ENCODE assay signal across 8 cellular contexts in the genomic region with DNA sequence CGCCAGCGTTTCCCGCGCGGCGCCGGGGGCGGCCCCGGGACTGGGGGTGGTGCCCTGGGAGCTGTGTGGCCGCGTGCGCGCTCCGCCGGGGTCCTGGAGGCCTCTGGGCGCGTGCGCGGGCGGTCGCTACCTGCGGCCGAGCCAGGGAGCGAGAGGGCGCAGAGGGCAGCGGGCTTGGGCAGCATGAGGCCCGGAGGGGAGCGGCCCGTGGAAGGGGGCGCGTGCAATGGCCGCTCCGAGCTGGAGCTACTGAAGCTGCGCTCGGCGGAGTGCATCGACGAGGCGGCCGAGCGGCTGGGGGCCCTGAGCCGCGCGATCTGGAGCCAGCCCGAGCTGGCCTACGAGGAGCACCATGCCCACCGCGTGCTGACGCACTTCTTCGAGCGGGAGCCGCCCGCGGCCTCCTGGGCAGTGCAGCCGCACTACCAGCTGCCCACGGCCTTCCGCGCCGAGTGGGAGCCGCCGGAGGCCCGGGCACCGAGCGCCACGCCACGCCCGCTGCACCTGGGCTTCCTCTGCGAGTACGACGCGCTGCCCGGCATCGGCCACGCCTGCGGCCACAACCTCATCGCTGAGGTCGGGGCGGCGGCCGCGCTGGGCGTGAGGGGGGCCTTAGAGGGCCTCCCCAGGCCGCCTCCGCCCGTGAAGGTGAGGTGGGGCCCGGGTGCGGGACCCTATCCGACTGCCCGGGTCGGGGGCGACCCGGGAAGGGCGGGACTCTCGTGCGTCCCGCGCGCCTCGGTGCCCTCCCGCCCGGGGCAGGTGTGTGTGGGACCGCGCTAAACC. TPM values are rescaled to one million over a fixed set of nuclear protein-coding genes. Genes with fewer than 3 reads are reported as not detected.
DNase-seq lines count a peak whose midpoint lies in the region; ATAC-seq and TF ChIP-seq lines count a peak whose summit lies in the region.

A gene with protein sequence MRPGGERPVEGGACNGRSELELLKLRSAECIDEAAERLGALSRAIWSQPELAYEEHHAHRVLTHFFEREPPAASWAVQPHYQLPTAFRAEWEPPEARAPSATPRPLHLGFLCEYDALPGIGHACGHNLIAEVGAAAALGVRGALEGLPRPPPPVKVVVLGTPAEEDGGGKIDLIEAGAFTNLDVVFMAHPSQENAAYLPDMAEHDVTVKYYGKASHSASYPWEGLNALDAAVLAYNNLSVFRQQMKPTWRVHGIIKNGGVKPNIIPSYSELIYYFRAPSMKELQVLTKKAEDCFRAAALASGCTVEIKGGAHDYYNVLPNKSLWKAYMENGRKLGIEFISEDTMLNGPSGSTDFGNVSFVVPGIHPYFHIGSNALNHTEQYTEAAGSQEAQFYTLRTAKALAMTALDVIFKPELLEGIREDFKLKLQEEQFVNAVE (plus strand): TSS at position 94 of the 786 bp plus-strand sequence. CDS start 90 bp downstream, at position 184.

- peak within 1 kb of the TSS; percentile 88 for H3K4me3 Mint-ChIP-seq in activated CD8-positive, alpha-beta T cell treated with anti-CD3 and anti-CD28 coated beads for 36 hours

- 1% methylated on average over 87 to 94 of the region's 103 CpGs for WGBS in mesodermal cell (ENCODE audit: insufficient coverage in 2 of 2), 2 experiments

- peaks cover 33% of the 10 kb centered on the region for H3K4me1 Mint-ChIP-seq in activated CD8-positive, alpha-beta T cell treated with anti-CD3 and anti-CD28 coated beads for 36 hours (ENCODE audit: low read depth)

- peaks cover 2% of the 10 kb centered on the region for H3K27me3 Mint-ChIP-seq in activated CD8-positive, alpha-beta T cell treated with anti-CD3 and anti-CD28 coated beads for 36 hours

- H3K4me1 ChIP-seq in mesodermal cell (ENCODE audit: control insufficient read depth, insufficient read depth, low read length, poor library complexity, severe bottlenecking), result no peaks in the 10 kb centered on the region

- peaks cover 9% of the 10 kb centered on the region for H3K36me3 ChIP-seq in mesodermal cell (ENCODE audit: control insufficient read depth, insufficient read depth, low read length)

- peak; percentile 32 for ATAC-seq in GM18870 (IDR thresholded peaks at IDR 0.05; ENCODE audit: unreplicated experiment)
- ATAC-seq in HG03097 (IDR thresholded peaks at IDR 0.05; ENCODE audit: low FRiP score, unreplicated experiment), result peak; percentile 53
- ATAC-seq in activated CD8-positive, alpha-beta T cell treated with anti-CD3 and anti-CD28 coated beads for 36 hours, result peak; percentile 82

- DNase-seq in AG10803 (ENCODE audit: low read depth) (peak; percentile 13), NCI-H446 treated with DMSO at 0.1 percent for 48 hours (lab: John Stamatoyannopoulos, UW) (peak; percentile 28)
- peak; percentile 79 for DNase-seq in activated CD8-positive, alpha-beta T cell treated with anti-CD3 and anti-CD28 coated beads for 36 hours
- DNase-seq in effector CD8-positive, alpha-beta T cell (lab: John Stamatoyannopoulos, UW), result peak; percentile 44
- peak; percentile 49 to 55 for DNase-seq in stimulated activated CD8-positive, alpha-beta memory T cell treated with anti-CD3 and anti-CD28 coated beads, Interleukin-15, amount 100 ng/mL, for 4 hours (ENCODE audit: low read depth in 2 of 2)

- H3K9me3 ChIP-seq in mesodermal cell (ENCODE audit: control insufficient read depth, low read length), result no peaks in the 10 kb centered on the region

- H3K27ac ChIP-seq in mesodermal cell (ENCODE audit: low read depth, low read length, severe bottlenecking), result peak within 1 kb of the TSS; percentile 80

- H3K4me3 ChIP-seq in AG10803 (ENCODE audit: low read length) (peak within 1 kb of the TSS; percentile 60), mesodermal cell (ENCODE audit: extremely low read depth, insufficient read depth, low read length, poor library complexity, severe bottlenecking) (peak within 1 kb of the TSS; percentile 60)

- peak within 1 kb of the TSS; percentile 98 for H3K27ac Mint-ChIP-seq in activated CD8-positive, alpha-beta T cell treated with anti-CD3 and anti-CD28 coated beads for 36 hours

- no peaks in the 10 kb centered on the region for H3K9me3 Mint-ChIP-seq in activated CD8-positive, alpha-beta T cell treated with anti-CD3 and anti-CD28 coated beads for 36 hours

- intact Hi-C loops in activated CD8-positive, alpha-beta T cell treated with anti-CD3 and anti-CD28 coated beads for 36 hours (cut with micrococcal nuclease), result loop anchor here (2.0 to 10.0 kb wide), 2 partner anchors 65 to 161 kb away; a partner anchor contains a TSS

- POLR2A ChIA-PET in activated CD8-positive, alpha-beta T cell treated with anti-CD3 and anti-CD28 coated beads for 36 hours (lab: Charles Lee), result interaction anchor here (0.6 to 8.0 kb wide), 11 partner anchors 8 to 1431 kb away, joined by 3 to 108 read pairs (median 3); a partner anchor contains a TSS

- CTCF ChIA-PET in activated CD8-positive, alpha-beta T cell treated with anti-CD3 and anti-CD28 coated beads for 36 hours (lab: Charles Lee), result interaction anchor here (1.0 to 3.8 kb wide), 11 partner anchors 9 to 183 kb away, joined by 3 to 22 read pairs (median 4); a partner anchor contains a TSS

- H3K36me3 Mint-ChIP-seq in activated CD8-positive, alpha-beta T cell treated with anti-CD3 and anti-CD28 coated beads for 36 hours (ENCODE audit: low read depth), result peaks cover 26% of the 10 kb centered on the region

- no peak for TF ChIP-seq CTCF in AG10803 (conservative IDR thresholded peaks at IDR 0.05; ENCODE audit: low read length)
- no peak for TF ChIP-seq CTCF in activated CD8-positive, alpha-beta T cell treated with anti-CD3 and anti-CD28 coated beads for 36 hours (IDR thresholded peaks at IDR 0.05)

RNA-seq across cellular contexts. Expression of the gene that starts here (rescaled TPM):
- 10 to 100 TPM; 25.4 to 26.0 TPM for total RNA-seq in activated CD8-positive, alpha-beta T cell treated with anti-CD3 and anti-CD28 coated beads for 36 hours
- polyA plus RNA-seq in mesodermal cell (2013, experiment 1 of 2), result 8.7 TPM
- 9.8 TPM for polyA plus RNA-seq in mesodermal cell (2013, experiment 2 of 2)

Comparison
In these comparisons a context has a peak if more than half of its experiments do, and no peak if none do; other contexts are left out.
1. Peak in every context shown above with its lines: DNase-seq, ATAC-seq, H3K4me3 ChIP-seq and H3K27ac ChIP-seq.
2. DNase-seq: peak in every context shown above with its lines; median percentile 79 in activated CD8-positive, alpha-beta T cell treated with anti-CD3 and anti-CD28 coated beads for 36 hours; 52 in stimulated activated CD8-positive, alpha-beta memory T cell treated with anti-CD3 and anti-CD28 coated beads, Interleukin-15, amount 100 ng/mL, for 4 hours; 44 in effector CD8-positive, alpha-beta T cell; 28 in NCI-H446 treated with DMSO at 0.1 percent for 48 hours; 13 in AG10803.
3. ATAC-seq: peak in every context shown above with its lines; median percentile 82 in activated CD8-positive, alpha-beta T cell treated with anti-CD3 and anti-CD28 coated beads for 36 hours; 53 in HG03097; 32 in GM18870.